ENCODE assay signal across 19 cellular contexts in genomic region chr10:67043041-67043440, GRCh38.
DNase-seq lines count a peak whose midpoint lies in the region; ATAC-seq and TF ChIP-seq lines count a peak whose summit lies in the region.
"Had no signal": no experiment of that assay in that cellular context is flagged by ENCODE, and none has a peak within 500 bp of the region (broad histone marks: within the 10 kb centered on the region; RNA-seq: fewer than 3 reads in every experiment).

No MANE protein-coding gene starts in this region.

- no peaks in the 10 kb centered on the region for H3K4me1 ChIP-seq in breast epithelium
- H3K4me1 ChIP-seq: BE2C, BLaER1 had no signal

- no peak for TF ChIP-seq EP300 in neural cell (conservative IDR thresholded peaks at IDR 0.05; ENCODE audit: poor library complexity, severe bottlenecking)

- H3K4me3 ChIP-seq in breast epithelium: no peak overlapping the region
- peak overlapping the region; percentile 19 for H3K4me3 ChIP-seq in neural cell (ENCODE audit: low read length)
- H3K4me3 ChIP-seq: BLaER1 had no signal

- POLR2A ChIA-PET in MCF 10A (lab: Yijun Ruan, JAX): interaction anchor here (0.5 kb wide), 1 partner anchor 37 kb away, joined by 3 read pairs; no protein-coding TSS in a partner anchor
- POLR2A ChIA-PET in activated CD8-positive, alpha-beta T cell treated with anti-CD3 and anti-CD28 coated beads, Interleukin-2, amount 10 ng/mL, durations not matched to agents 7 days and 5 days (lab: Charles Lee): no interaction called here

- peaks cover 20% of the 10 kb centered on the region for H3K27me3 Mint-ChIP-seq in MCF 10A (ENCODE audit: insufficient read depth, unreplicated experiment)
- no peaks in the 10 kb centered on the region for H3K27me3 Mint-ChIP-seq in activated CD8-positive, alpha-beta T cell treated with anti-CD3 and anti-CD28 coated beads, Interleukin-2, amount 10 ng/mL, durations not matched to agents 7 days and 5 days (ENCODE audit: low read depth)
- H3K27me3 Mint-ChIP-seq: CD4-positive, alpha-beta memory T cell; CD4-positive, CD25-positive, alpha-beta regulatory T cell; CD8-positive, alpha-beta memory T cell had no signal

- no peaks in the 10 kb centered on the region for H3K4me1 Mint-ChIP-seq in MCF 10A (ENCODE audit: insufficient read depth, unreplicated experiment)
- H3K4me1 Mint-ChIP-seq in activated CD8-positive, alpha-beta T cell treated with anti-CD3 and anti-CD28 coated beads, Interleukin-2, amount 10 ng/mL, durations not matched to agents 7 days and 5 days (ENCODE audit: low read depth): no peaks in the 10 kb centered on the region
- H3K4me1 Mint-ChIP-seq: CD14-positive monocyte; CD4-positive, alpha-beta memory T cell; CD4-positive, CD25-positive, alpha-beta regulatory T cell; CD8-positive, alpha-beta memory T cell had no signal

- H3F3A ChIP-seq in neural cell (ENCODE audit: insufficient read depth, low read length, poor library complexity, severe bottlenecking): no peaks in the 10 kb centered on the region

- no peak overlapping the region for H3K27ac Mint-ChIP-seq in MCF 10A (ENCODE audit: low read depth, unreplicated experiment)
- H3K27ac Mint-ChIP-seq in activated CD8-positive, alpha-beta T cell treated with anti-CD3 and anti-CD28 coated beads, Interleukin-2, amount 10 ng/mL, durations not matched to agents 7 days and 5 days: no peak overlapping the region
- H3K27ac Mint-ChIP-seq: CD14-positive monocyte; CD4-positive, alpha-beta memory T cell; CD4-positive, CD25-positive, alpha-beta regulatory T cell; CD8-positive, alpha-beta memory T cell had no signal

- no peaks in the 10 kb centered on the region for H3K9me2 ChIP-seq in neural cell (ENCODE audit: insufficient read depth, low read length)

- H3K9ac ChIP-seq in neural cell (ENCODE audit: low read length): no peak overlapping the region
- H3K9ac ChIP-seq: BLaER1 had no signal

- DNase-seq in MCF 10A (ENCODE audit: unreplicated experiment) (peak; percentile 51), breast epithelium (ENCODE audit: low spot score in 2 of 2) (no peak), NCI-H69 (lab: John Stamatoyannopoulos, UW) (peak; percentile 37)
- no peak for DNase-seq in activated CD8-positive, alpha-beta T cell treated with anti-CD3 and anti-CD28 coated beads, Interleukin-2, amount 10 ng/mL, durations not matched to agents 7 days and 5 days
- DNase-seq in effector CD4-positive, alpha-beta T cell: no peak
- DNase-seq: 8988T; ACHN; BE2C; C1 segment of cervical spinal cord; CD4-positive, alpha-beta memory T cell; CD4-positive, CD25-positive, alpha-beta regulatory T cell; CD8-positive, alpha-beta memory T cell; COR-L47; DMS79 treated with DMSO at 0.1 percent for 48 hours; GF-D8 had no signal

- no peak overlapping the region for H2AFZ ChIP-seq in neural cell (ENCODE audit: low read depth, low read length)

- peak overlapping the region; percentile 37 for H3K4me2 ChIP-seq in neural cell (ENCODE audit: low read length)
- H3K4me2 ChIP-seq: BLaER1 had no signal

- no peak for ATAC-seq in activated CD8-positive, alpha-beta T cell treated with anti-CD3 and anti-CD28 coated beads, Interleukin-2, amount 10 ng/mL, durations not matched to agents 7 days and 5 days
- no peak for ATAC-seq in HG03571 (IDR thresholded peaks at IDR 0.05; ENCODE audit: unreplicated experiment)

- no TSS peak for BruUV-seq in MCF 10A (replicated peaks; lab: Mats Ljungman, UMichigan)

- TF ChIP-seq POLR2A in breast epithelium (IDR thresholded peaks at IDR 0.05): no peak

- H3K36me3 Mint-ChIP-seq in MCF 10A (ENCODE audit: insufficient read depth, unreplicated experiment): no peaks in the 10 kb centered on the region
- no peaks in the 10 kb centered on the region for H3K36me3 Mint-ChIP-seq in activated CD8-positive, alpha-beta T cell treated with anti-CD3 and anti-CD28 coated beads, Interleukin-2, amount 10 ng/mL, durations not matched to agents 7 days and 5 days (ENCODE audit: low read depth)
- H3K36me3 Mint-ChIP-seq: CD14-positive monocyte; CD4-positive, alpha-beta memory T cell; CD4-positive, CD25-positive, alpha-beta regulatory T cell; CD8-positive, alpha-beta memory T cell had no signal

- TF ChIP-seq RAD21 in neural cell (conservative IDR thresholded peaks at IDR 0.05): no peak

- no peak for TF ChIP-seq CTCF in MCF 10A (IDR thresholded peaks at IDR 0.05; ENCODE audit: unreplicated experiment)
- no peak for TF ChIP-seq CTCF in breast epithelium (IDR thresholded peaks at IDR 0.05)
- no peak for TF ChIP-seq CTCF in neural cell (IDR thresholded peaks at IDR 0.05; ENCODE audit: poor library complexity, severe bottlenecking)

- H3K27me3 ChIP-seq in breast epithelium (no peaks in the 10 kb centered on the region), neural cell (ENCODE audit: insufficient read depth, low read depth, low read length) (no peaks in the 10 kb centered on the region)
- H3K27me3 ChIP-seq: BE2C, BLaER1 had no signal

- H3K4me3 Mint-ChIP-seq in MCF 10A (ENCODE audit: unreplicated experiment): no peak overlapping the region
- H3K4me3 Mint-ChIP-seq in activated CD8-positive, alpha-beta T cell treated with anti-CD3 and anti-CD28 coated beads, Interleukin-2, amount 10 ng/mL, durations not matched to agents 7 days and 5 days: no peak overlapping the region
- H3K4me3 Mint-ChIP-seq: CD14-positive monocyte; CD4-positive, alpha-beta memory T cell; CD4-positive, CD25-positive, alpha-beta regulatory T cell; CD8-positive, alpha-beta memory T cell had no signal

- no peak overlapping the region for H3K27ac ChIP-seq in breast epithelium
- peak overlapping the region; percentile 51 for H3K27ac ChIP-seq in neural cell (ENCODE audit: low read length)
- H3K27ac ChIP-seq: BLaER1 had no signal

- H3K9me3 ChIP-seq in breast epithelium (no peaks in the 10 kb centered on the region), neural cell (ENCODE audit: low read length) (no peaks in the 10 kb centered on the region)
- H3K9me3 ChIP-seq: BE2C, BLaER1 had no signal

- no peaks in the 10 kb centered on the region for H3K79me2 ChIP-seq in neural cell (replicated peaks; ENCODE audit: insufficient read depth, low read length)

- intact Hi-C loops in MCF 10A (cut with micrococcal nuclease): no loop called here
- intact Hi-C loops in breast epithelium (cut with DNase I; ENCODE audit: low total_unique reads): no loop called here

- H3K36me3 ChIP-seq in breast epithelium (no peaks in the 10 kb centered on the region), neural cell (ENCODE audit: insufficient read depth, low read length) (no peaks in the 10 kb centered on the region)
- H3K36me3 ChIP-seq: BE2C, BLaER1 had no signal

- CTCF ChIA-PET in MCF 10A (lab: Yijun Ruan, JAX): interaction anchor here (0.6 to 0.7 kb wide), 3 partner anchors 70 to 877 kb away, joined by 4 read pairs; no protein-coding TSS in a partner anchor
- CTCF ChIA-PET in activated CD8-positive, alpha-beta T cell treated with anti-CD3 and anti-CD28 coated beads, Interleukin-2, amount 10 ng/mL, durations not matched to agents 7 days and 5 days (lab: Charles Lee): no interaction called here

- H4K20me1 ChIP-seq in neural cell (ENCODE audit: insufficient read depth): no peaks in the 10 kb centered on the region
- H4K20me1 ChIP-seq: BLaER1 had no signal

- H3K9me3 Mint-ChIP-seq in MCF 10A (ENCODE audit: unreplicated experiment): no peaks in the 10 kb centered on the region
- no peaks in the 10 kb centered on the region for H3K9me3 Mint-ChIP-seq in activated CD8-positive, alpha-beta T cell treated with anti-CD3 and anti-CD28 coated beads, Interleukin-2, amount 10 ng/mL, durations not matched to agents 7 days and 5 days (ENCODE audit: insufficient read depth)
- H3K9me3 Mint-ChIP-seq: CD4-positive, alpha-beta memory T cell had no signal

TF ChIP-seq in neural cell, 6 proteins besides CTCF, POLR2A, EP300 and RAD21:
- TF ChIP-seq EZH2 (IDR thresholded peaks at IDR 0.05; ENCODE audit: borderline replicate concordance, insufficient read depth, low read length, poor library complexity, severe bottlenecking) (no peak), SMC3 (conservative IDR thresholded peaks at IDR 0.05; ENCODE audit: poor library complexity) (no peak), POLR2AphosphoS5 (IDR thresholded peaks at IDR 0.05) (no peak)

Comparison
In these comparisons a context has a peak if more than half of its experiments do, and no peak if none do; other contexts are left out.
1. DNase-seq: peak in MCF 10A (single experiment) and NCI-H69 (single experiment); none in breast epithelium (0 of 2), activated CD8-positive, alpha-beta T cell treated with anti-CD3 and anti-CD28 coated beads, Interleukin-2, amount 10 ng/mL, durations not matched to agents 7 days and 5 days (single experiment) and effector CD4-positive, alpha-beta T cell (single experiment).